ENCODE assay signal across 8 cellular contexts in genomic region chr1:2133039-2133878, GRCh38.
A peak's percentile ranks its signal among the peaks of the same experiment; 100 is the strongest.
DNase-seq lines count a peak whose midpoint lies in the region; ATAC-seq and TF ChIP-seq lines count a peak whose summit lies in the region.

No MANE protein-coding gene starts in this region.

- H3K27ac ChIP-seq in SK-N-MC (peak overlapping the region; percentile 42), suprapubic skin (peak overlapping the region; percentile 86)

- DNase-seq in D341Med (ENCODE audit: low spot score) (peak; percentile 94), SK-N-MC (ENCODE audit: low read depth, low spot score) (peak; percentile 88), glomerular endothelial cell (ENCODE audit: extremely low read depth, low read depth, low spot score) (peak; percentile 50), omental fat pad (ENCODE audit: low spot score) (peak; percentile 92), suprapubic skin (ENCODE audit: low spot score in 2 of 2) (peak; percentile 99)
- peak; percentile 93 for DNase-seq in Jurkat, Clone E6-1 (ENCODE audit: low read depth, low spot score)
- peak; percentile 96 for DNase-seq in activated naive CD4-positive, alpha-beta T cell treated with anti-CD3 and anti-CD28 coated beads, Interleukin-2, amount 50 U/mL, for 16 hours

- peaks cover 36% of the 10 kb centered on the region for H3K4me1 ChIP-seq in suprapubic skin

- no peak for TF ChIP-seq EP300 in suprapubic skin (IDR thresholded peaks at IDR 0.05)

- H3K4me3 ChIP-seq in Jurkat, Clone E6-1 (ENCODE audit: low read length) = peak overlapping the region; percentile 49
- H3K4me3 ChIP-seq in SK-N-MC (peak overlapping the region; percentile 75), suprapubic skin (peak overlapping the region; percentile 49)

- peak overlapping the region; percentile 53 for H3K9ac ChIP-seq in SK-N-MC (ENCODE audit: insufficient read length)

- H3K9me3 ChIP-seq in SK-N-MC (ENCODE audit: low read depth, low read length) = no peaks in the 10 kb centered on the region
- no peaks in the 10 kb centered on the region for H3K9me3 ChIP-seq in suprapubic skin

- TF ChIP-seq POLR2A in suprapubic skin (IDR thresholded peaks at IDR 0.05) = peak in 1 of 2 donors; percentile 75

- 3% methylated on average over 48 of the region's 63 CpGs for whole genome bisulfite sequencing in suprapubic skin

- no peaks in the 10 kb centered on the region for H3K27me3 ChIP-seq in suprapubic skin

- ATAC-seq in GM21717 (IDR thresholded peaks at IDR 0.05; ENCODE audit: unreplicated experiment) (peak; percentile 73), omental fat pad (ENCODE audit: low FRiP score) (peak; percentile 94)

- no peaks in the 10 kb centered on the region for H3K36me3 ChIP-seq in SK-N-MC (ENCODE audit: insufficient read depth, low read length)
- H3K36me3 ChIP-seq in suprapubic skin = peaks cover 5% of the 10 kb centered on the region

- TF ChIP-seq CTCF in omental fat pad (IDR thresholded peaks at IDR 0.05) (no peak), suprapubic skin (IDR thresholded peaks at IDR 0.05) (no peak)

Comparison
In these comparisons a context has a peak if more than half of its experiments do, and no peak if none do; other contexts are left out.
1. Peak in every context shown above with its lines: DNase-seq, ATAC-seq, H3K4me3 ChIP-seq and H3K27ac ChIP-seq.